8 cellular contexts compared by ENCODE assay signal in the genomic region with DNA sequence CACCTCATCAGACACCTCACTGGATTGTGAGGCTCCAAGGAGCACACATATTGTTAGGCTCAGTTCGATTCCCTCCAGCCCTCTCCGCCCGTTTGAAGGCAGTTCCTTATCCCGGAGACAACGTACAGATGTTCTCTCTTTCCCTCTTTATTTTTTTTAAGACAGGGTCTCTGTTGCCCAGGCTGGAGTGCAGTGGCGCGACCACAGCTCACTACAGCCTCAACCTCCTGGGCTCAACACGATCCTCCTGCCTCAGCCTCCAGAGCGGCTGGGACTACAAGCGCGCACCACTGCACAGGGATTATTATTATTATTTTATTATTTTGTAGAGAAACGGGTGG.
DNase-seq lines count a peak whose midpoint lies in the region; ATAC-seq and TF ChIP-seq lines count a peak whose summit lies in the region.

No MANE protein-coding gene starts in this region.

- H3K9ac ChIP-seq in SK-N-MC (ENCODE audit: insufficient read length) = peak overlapping the region; percentile 87
- no peak overlapping the region for H3K9ac ChIP-seq in rectal smooth muscle tissue (ENCODE audit: low read length)

- TF ChIP-seq CTCF in fibroblast of pulmonary artery (IDR thresholded peaks at IDR 0.05; ENCODE audit: low read length, missing control alignments) = no peak

- peaks cover 9% of the 10 kb centered on the region for H3K4me1 ChIP-seq in rectal smooth muscle tissue (ENCODE audit: control insufficient read depth, insufficient read depth, low read length)

- H3K36me3 ChIP-seq in SK-N-MC (ENCODE audit: insufficient read depth, low read length) = peaks cover 31% of the 10 kb centered on the region
- H3K36me3 ChIP-seq in rectal smooth muscle tissue (ENCODE audit: control insufficient read depth, insufficient read depth, low read length) = no peaks in the 10 kb centered on the region

- H3K4me3 ChIP-seq in SK-N-MC (peak overlapping the region; percentile 99), fibroblast of pulmonary artery (replicated peaks; ENCODE audit: low read depth, low read length) (peak overlapping the region; percentile 78), rectal smooth muscle tissue (ENCODE audit: low read length) (peak overlapping the region; percentile 83)

- ATAC-seq in GM18907 (IDR thresholded peaks at IDR 0.05; ENCODE audit: unreplicated experiment) (peak; percentile 4), HG03039 (IDR thresholded peaks at IDR 0.05; ENCODE audit: unreplicated experiment) (no peak)

- H3K27me3 ChIP-seq in rectal smooth muscle tissue (ENCODE audit: control insufficient read depth, insufficient read depth, low read length) = no peaks in the 10 kb centered on the region

- H3K9me3 ChIP-seq in SK-N-MC (ENCODE audit: low read depth, low read length) = no peaks in the 10 kb centered on the region

- peak overlapping the region; percentile 76; the same call in 1 of the 2 replicates for H3K27ac ChIP-seq in SK-N-MC
- peak overlapping the region; percentile 56 for H3K27ac ChIP-seq in rectal smooth muscle tissue (ENCODE audit: low read depth, low read length)

- DNase-seq in SK-N-MC (ENCODE audit: low read depth, low spot score) (no peak), fibroblast of pulmonary artery (ENCODE audit: low read depth) (no peak), SHP77 (lab: John Stamatoyannopoulos, UW) (no peak)
- DNase-seq in stimulated activated CD4-positive, alpha-beta T cell treated with anti-CD3 and anti-CD28 coated beads, Interleukin-12 subunit alpha, Interleukin-12 subunit beta, amount 100 ng/mL, for 4 hours = no peak
- DNase-seq in activated CD4-positive, alpha-beta T cell treated with anti-CD3 and anti-CD28 coated beads, Interleukin-2, amount 50 U/mL, for 1 hour = no peak
